1 cellular context compared by ENCODE assay signal in the genomic region with DNA sequence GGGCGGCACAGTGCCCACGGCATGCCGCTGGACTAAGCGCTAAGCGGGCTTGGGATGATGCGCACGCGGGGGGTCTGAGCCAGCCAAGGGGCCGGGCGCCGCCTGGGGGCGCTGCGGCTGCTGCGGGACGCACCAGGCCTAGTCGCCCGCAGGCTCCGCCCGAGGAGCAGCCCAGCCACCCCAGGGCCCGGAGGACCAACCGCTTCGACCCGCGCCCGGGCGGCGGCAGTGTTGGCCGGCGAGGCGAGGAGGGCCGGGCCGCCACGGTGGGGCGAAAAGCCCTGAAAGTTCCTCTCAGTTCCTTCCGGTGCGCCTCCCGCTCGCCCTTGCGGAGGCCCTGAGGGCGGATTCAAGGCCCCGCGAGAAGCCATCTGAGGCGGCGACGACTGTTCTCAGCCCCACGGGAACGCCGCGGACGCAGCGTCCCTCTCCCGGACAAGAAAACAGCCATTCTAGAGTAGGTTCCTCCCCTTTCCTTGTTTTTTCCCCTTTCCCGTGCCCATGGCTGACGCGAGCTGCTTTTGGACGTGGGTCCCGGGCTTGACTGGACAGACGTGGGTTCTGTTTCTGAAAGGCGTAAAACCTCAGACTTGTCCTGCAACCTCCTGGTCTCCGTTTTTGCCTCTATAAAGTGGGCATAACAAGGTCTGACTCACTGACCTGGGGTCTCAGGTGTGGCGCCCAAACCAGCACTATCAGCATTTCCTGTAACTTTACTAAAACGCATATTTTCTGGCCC.
A peak's percentile ranks its signal among the peaks of the same experiment; 100 is the strongest.
TF ChIP-seq lines count a peak whose summit lies in the region.

A gene with protein sequence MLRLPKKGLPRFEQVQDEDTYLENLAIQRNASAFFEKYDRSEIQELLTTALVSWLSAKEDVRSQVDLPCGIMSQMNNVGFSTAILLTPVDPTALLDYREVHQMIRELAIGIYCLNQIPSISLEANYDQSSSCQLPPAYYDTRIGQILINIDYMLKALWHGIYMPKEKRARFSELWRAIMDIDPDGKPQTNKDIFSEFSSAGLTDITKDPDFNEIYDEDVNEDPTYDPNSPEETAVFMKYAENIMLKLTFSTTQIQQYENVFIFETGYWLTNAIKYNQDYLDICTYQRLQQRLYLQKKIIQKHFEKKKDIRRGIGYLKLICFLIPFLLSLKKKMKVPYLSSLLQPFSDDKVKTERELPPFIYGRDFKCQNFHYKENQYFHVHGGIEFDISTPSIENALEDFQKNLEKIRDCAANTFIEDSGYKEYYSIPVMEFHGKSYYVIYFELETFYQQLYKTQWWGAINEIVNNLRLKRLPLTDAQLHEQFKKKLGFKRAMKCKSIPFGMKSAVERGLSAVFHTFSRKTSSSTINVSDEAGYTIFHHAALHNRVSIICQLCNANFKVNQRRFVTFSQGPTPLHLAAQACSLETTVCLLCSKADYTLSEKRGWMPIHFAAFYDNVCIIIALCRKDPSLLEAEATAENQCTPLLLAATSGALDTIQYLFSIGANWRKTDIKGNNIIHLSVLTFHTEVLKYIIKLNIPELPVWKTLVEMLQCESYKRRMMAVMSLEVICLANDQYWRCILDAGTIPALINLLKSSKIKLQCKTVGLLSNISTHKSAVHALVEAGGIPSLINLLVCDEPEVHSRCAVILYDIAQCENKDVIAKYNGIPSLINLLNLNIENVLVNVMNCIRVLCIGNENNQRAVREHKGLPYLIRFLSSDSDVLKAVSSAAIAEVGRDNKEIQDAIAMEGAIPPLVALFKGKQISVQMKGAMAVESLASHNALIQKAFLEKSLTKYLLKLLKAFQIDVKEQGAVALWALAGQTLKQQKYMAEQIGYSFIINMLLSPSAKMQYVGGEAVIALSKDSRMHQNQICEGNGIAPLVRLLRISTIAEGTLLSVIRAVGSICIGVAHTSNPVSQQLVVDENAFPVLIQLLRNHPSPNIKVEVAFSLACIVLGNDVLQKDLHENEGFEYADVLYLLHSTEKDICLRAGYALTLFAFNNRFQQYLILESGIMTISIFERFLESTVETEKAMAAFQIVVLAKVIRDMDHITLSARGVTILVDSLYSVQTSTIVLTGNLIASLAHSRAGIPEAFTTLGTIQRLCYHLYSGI (N-terminal part only) (plus strand): TSS at position 297 of the 739 bp plus-strand sequence. CDS start 1,821 bp downstream, outside the sequence.

TF ChIP-seq in HepG2, 621 proteins besides CTCF, POLR2A, EP300 and RAD21 (continued from another document and continues in another):
- TF ChIP-seq, protein P1, sequence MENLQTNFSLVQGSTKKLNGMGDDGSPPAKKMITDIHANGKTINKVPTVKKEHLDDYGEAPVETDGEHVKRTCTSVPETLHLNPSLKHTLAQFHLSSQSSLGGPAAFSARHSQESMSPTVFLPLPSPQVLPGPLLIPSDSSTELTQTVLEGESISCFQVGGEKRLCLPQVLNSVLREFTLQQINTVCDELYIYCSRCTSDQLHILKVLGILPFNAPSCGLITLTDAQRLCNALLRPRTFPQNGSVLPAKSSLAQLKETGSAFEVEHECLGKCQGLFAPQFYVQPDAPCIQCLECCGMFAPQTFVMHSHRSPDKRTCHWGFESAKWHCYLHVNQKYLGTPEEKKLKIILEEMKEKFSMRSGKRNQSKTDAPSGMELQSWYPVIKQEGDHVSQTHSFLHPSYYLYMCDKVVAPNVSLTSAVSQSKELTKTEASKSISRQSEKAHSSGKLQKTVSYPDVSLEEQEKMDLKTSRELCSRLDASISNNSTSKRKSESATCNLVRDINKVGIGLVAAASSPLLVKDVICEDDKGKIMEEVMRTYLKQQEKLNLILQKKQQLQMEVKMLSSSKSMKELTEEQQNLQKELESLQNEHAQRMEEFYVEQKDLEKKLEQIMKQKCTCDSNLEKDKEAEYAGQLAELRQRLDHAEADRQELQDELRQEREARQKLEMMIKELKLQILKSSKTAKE (CRISPR knock-in tag; IDR thresholded peaks at IDR 0.05; ENCODE audit: borderline replicate concordance) = no peak
- TF ChIP-seq ZNF703 (CRISPR knock-in tag; IDR thresholded peaks at IDR 0.05; ENCODE audit: borderline replicate concordance) (peak; percentile 93; the same call in 1 of the 2 replicates), STAT5B (CRISPR knock-in tag; IDR thresholded peaks at IDR 0.05) (no peak), ZSCAN22 (CRISPR knock-in tag; IDR thresholded peaks at IDR 0.05) (0 out of 2 replicates have a peak, but pooled peaks have one; percentile 56), RARG (CRISPR knock-in tag; IDR thresholded peaks at IDR 0.05; ENCODE audit: low read depth) (peak; percentile 42; the same call in 1 of the 2 replicates), ZSCAN9 (CRISPR knock-in tag; IDR thresholded peaks at IDR 0.05; ENCODE audit: borderline replicate concordance) (peak; percentile 86), ZNF496 (CRISPR knock-in tag; IDR thresholded peaks at IDR 0.05; ENCODE audit: insufficient replicate concordance) (no peak), ZNF879 (CRISPR knock-in tag; IDR thresholded peaks at IDR 0.05) (no peak; the same call in 1 of the 2 replicates), SP140L (CRISPR knock-in tag; IDR thresholded peaks at IDR 0.05; ENCODE audit: borderline replicate concordance) (no peak; the same call in 1 of the 2 replicates), ZBTB26 (CRISPR knock-in tag; IDR thresholded peaks at IDR 0.05; ENCODE audit: borderline replicate concordance) (peak; percentile 72; the same call in 1 of the 2 replicates), FIP1L1 (IDR thresholded peaks at IDR 0.05; ENCODE audit: borderline replicate concordance, insufficient read depth, low read depth, low read length) (0 out of 2 replicates have a peak, but pooled peaks have one; percentile 24), CREB3 (CRISPR knock-in tag; IDR thresholded peaks at IDR 0.05) (0 out of 2 replicates have a peak, but pooled peaks have one; percentile 81), ZFX (CRISPR knock-in tag; IDR thresholded peaks at IDR 0.05; ENCODE audit: low read depth) (peak; percentile 100), GABPA (IDR thresholded peaks at IDR 0.05; ENCODE audit: low read depth, low read length) (peak; percentile 59), GABPA (CRISPR knock-in tag; IDR thresholded peaks at IDR 0.05; ENCODE audit: low read depth) (peak; percentile 71), CERS6 (CRISPR knock-in tag; IDR thresholded peaks at IDR 0.05) (0 out of 2 replicates have a peak, but pooled peaks have one; percentile 44), RELA (CRISPR knock-in tag; IDR thresholded peaks at IDR 0.05) (peak; percentile 81; the same call in 1 of the 2 replicates), ATRX (CRISPR knock-in tag; IDR thresholded peaks at IDR 0.05; ENCODE audit: borderline replicate concordance) (no peak), HOMEZ (CRISPR knock-in tag; IDR thresholded peaks at IDR 0.05; ENCODE audit: low read depth) (no peak; the same call in 1 of the 2 replicates), ZHX1 (CRISPR knock-in tag; IDR thresholded peaks at IDR 0.05; ENCODE audit: low read depth) (peak; percentile 93; the same call in 1 of the 2 replicates), SMAD1 (CRISPR knock-in tag; IDR thresholded peaks at IDR 0.05; ENCODE audit: borderline replicate concordance, low read depth) (no peak; the same call in 1 of the 2 replicates), ZNF143 (CRISPR knock-in tag; IDR thresholded peaks at IDR 0.05) (peak; percentile 69), ERF (CRISPR knock-in tag; IDR thresholded peaks at IDR 0.05) (peak; percentile 97), RNF2 (conservative IDR thresholded peaks at IDR 0.05; ENCODE audit: low read depth) (peak; percentile 85), ISX (CRISPR knock-in tag; conservative IDR thresholded peaks at IDR 0.05) (no peak; the same call in 1 of the 2 replicates), NRL (CRISPR knock-in tag; IDR thresholded peaks at IDR 0.05; ENCODE audit: borderline replicate concordance) (peak; percentile 99), TOPORS (CRISPR knock-in tag; IDR thresholded peaks at IDR 0.05) (peak; percentile 98), ZNF232 (CRISPR knock-in tag; IDR thresholded peaks at IDR 0.05; ENCODE audit: borderline replicate concordance) (peak; percentile 83; the same call in 1 of the 2 replicates), PHF5A (CRISPR knock-in tag; IDR thresholded peaks at IDR 0.05; ENCODE audit: low read depth, unreplicated experiment) (peak; percentile 30), EED (CRISPR knock-in tag; IDR thresholded peaks at IDR 0.05) (peak; percentile 95), ASH2L (IDR thresholded peaks at IDR 0.05; ENCODE audit: insufficient read length, low read depth, low read length) (peak; percentile 97), ZNF569 (CRISPR knock-in tag; IDR thresholded peaks at IDR 0.05; ENCODE audit: borderline replicate concordance) (no peak; the same call in 1 of the 2 replicates), MLX (CRISPR knock-in tag; IDR thresholded peaks at IDR 0.05) (peak; percentile 67; the same call in 1 of the 2 replicates), RBM39 (IDR thresholded peaks at IDR 0.05; ENCODE audit: low read depth, low read length, poor library complexity, severe bottlenecking) (peak; percentile 86), TCF7L2 (IDR thresholded peaks at IDR 0.05; ENCODE audit: low read depth, low read length) (no peak)
- TF ChIP-seq, protein P2, sequence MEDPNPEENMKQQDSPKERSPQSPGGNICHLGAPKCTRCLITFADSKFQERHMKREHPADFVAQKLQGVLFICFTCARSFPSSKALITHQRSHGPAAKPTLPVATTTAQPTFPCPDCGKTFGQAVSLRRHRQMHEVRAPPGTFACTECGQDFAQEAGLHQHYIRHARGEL (CRISPR knock-in tag; IDR thresholded peaks at IDR 0.05) = no peak
- TF ChIP-seq, protein P3, sequence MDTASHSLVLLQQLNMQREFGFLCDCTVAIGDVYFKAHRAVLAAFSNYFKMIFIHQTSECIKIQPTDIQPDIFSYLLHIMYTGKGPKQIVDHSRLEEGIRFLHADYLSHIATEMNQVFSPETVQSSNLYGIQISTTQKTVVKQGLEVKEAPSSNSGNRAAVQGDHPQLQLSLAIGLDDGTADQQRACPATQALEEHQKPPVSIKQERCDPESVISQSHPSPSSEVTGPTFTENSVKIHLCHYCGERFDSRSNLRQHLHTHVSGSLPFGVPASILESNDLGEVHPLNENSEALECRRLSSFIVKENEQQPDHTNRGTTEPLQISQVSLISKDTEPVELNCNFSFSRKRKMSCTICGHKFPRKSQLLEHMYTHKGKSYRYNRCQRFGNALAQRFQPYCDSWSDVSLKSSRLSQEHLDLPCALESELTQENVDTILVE (CRISPR knock-in tag; IDR thresholded peaks at IDR 0.05) = peak; percentile 87; the same call in 1 of the 2 replicates
